13 cellular contexts compared by ENCODE assay signal in genomic region chr4:124632439-124632838, GRCh38.
"Had no signal": no experiment of that assay in that cellular context is flagged by ENCODE, and none has a peak within 500 bp of the region (broad histone marks: within the 10 kb centered on the region; RNA-seq: fewer than 3 reads in every experiment).

No MANE protein-coding gene starts in this region.

- ATAC-seq: activated CD4-positive, CD25-positive, alpha-beta regulatory T cell treated with anti-CD3 and anti-CD28 coated beads, Interleukin-2, amount 50 U/mL, for 24 hours had no signal

- H3K4me1 ChIP-seq: testis had no signal

- H3K27me3 ChIP-seq: dorsolateral prefrontal cortex, esophagus squamous epithelium, testis had no signal

- H3K27ac Mint-ChIP-seq: activated naive CD4-positive, alpha-beta T cell treated with anti-CD3 and anti-CD28 coated beads, Interleukin-2, amount 50 U/mL, for 72 hours; memory B cell; stimulated activated naive CD8-positive, alpha-beta T cell treated with anti-CD3 and anti-CD28 coated beads, Interleukin-15, Interleukin-2, amounts not matched to agents 100 ng/mL and 50 ng/mL, for 24 hours; T-helper 2 cell treated with Interferon-gamma antibody and Interleukin-4, amounts not matched to agents 5 μg/mL and 100 μg/mL, for 36 hours had no signal

- H3K36me3 ChIP-seq: esophagus squamous epithelium had no signal

- H3K4me3 Mint-ChIP-seq: memory B cell; stimulated activated naive CD8-positive, alpha-beta T cell treated with anti-CD3 and anti-CD28 coated beads, Interleukin-15, Interleukin-2, amounts not matched to agents 100 ng/mL and 50 ng/mL, for 24 hours; T-helper 2 cell treated with Interferon-gamma antibody and Interleukin-4, amounts not matched to agents 5 μg/mL and 100 μg/mL, for 36 hours had no signal

- H3K36me3 Mint-ChIP-seq: activated naive CD4-positive, alpha-beta T cell treated with anti-CD3 and anti-CD28 coated beads, Interleukin-2, amount 50 U/mL, for 72 hours; memory B cell had no signal

- H3K27ac ChIP-seq: dorsolateral prefrontal cortex, esophagus squamous epithelium, testis had no signal

- H3K27me3 Mint-ChIP-seq: memory B cell; stimulated activated naive CD8-positive, alpha-beta T cell treated with anti-CD3 and anti-CD28 coated beads, Interleukin-15, Interleukin-2, amounts not matched to agents 100 ng/mL and 50 ng/mL, for 24 hours had no signal

- H3K4me1 Mint-ChIP-seq: memory B cell had no signal

- DNase-seq: activated effector memory CD4-positive, alpha-beta T cell treated with Interleukin-2 at 50 U/mL for 16 hours; activated T-cell treated with anti-CD3 and anti-CD28 coated beads, Interleukin-2, amount 50 U/mL, for 1 hour; dorsolateral prefrontal cortex; esophagus squamous epithelium; head of caudate nucleus; stimulated activated CD4-positive, alpha-beta T cell treated with anti-CD3 and anti-CD28 coated beads, Interleukin-15, amount 100 ng/mL, for 24 hours; stimulated activated CD4-positive, alpha-beta T cell treated with anti-CD3 and anti-CD28 coated beads, Interleukin-4, amount 100 ng/mL, for 24 hours had no signal

- H3K9me3 Mint-ChIP-seq: T-helper 2 cell treated with Interferon-gamma antibody and Interleukin-4, amounts not matched to agents 5 μg/mL and 100 μg/mL, for 36 hours had no signal

- H3K9me3 ChIP-seq: esophagus squamous epithelium, testis had no signal

- H3K4me3 ChIP-seq: dorsolateral prefrontal cortex, esophagus squamous epithelium, testis had no signal
